ENCODE assay signal across 31 cellular contexts in genomic region chr12:49950310-49951251, GRCh38. TPM values are rescaled to one million over a fixed set of nuclear protein-coding genes. Genes with fewer than 3 reads are reported as not detected.
DNase-seq lines count a peak whose midpoint lies in the region; ATAC-seq lines count a peak whose summit lies in the region.
"Had no signal": no experiment of that assay in that cellular context is flagged by ENCODE, and none has a peak within 500 bp of the region (broad histone marks: within the 10 kb centered on the region; RNA-seq: fewer than 3 reads in every experiment).

AQP2 (plus strand) TSS chr12:49950737; CDS start chr12:49950831, 94 bp downstream.

- H3K9me3 ChIP-seq in mesenchymal stem cell (ENCODE audit: control insufficient read depth, low read length) (no peaks in the 10 kb centered on the region), SJCRH30 (replicated peaks) (no peaks in the 10 kb centered on the region)
- H3K9me3 ChIP-seq: body of pancreas, ovary, right atrium auricular region, upper lobe of left lung had no signal

- 88% methylated on average over 30 of the region's 32 CpGs for WGBS in mesenchymal stem cell

- H3K79me1 ChIP-seq in mesenchymal stem cell (replicated peaks; ENCODE audit: low read length, poor library complexity, severe bottlenecking), result no peaks in the 10 kb centered on the region

- H3K4me3 ChIP-seq in mesenchymal stem cell (ENCODE audit: insufficient read depth in 1 of 2, low read depth in 1 of 2, low read length in 2 of 2) (no peak within 1 kb of the TSS), SJCRH30 (no peak within 1 kb of the TSS)
- H3K4me3 ChIP-seq: body of pancreas, GM23338, ovary, right atrium auricular region, upper lobe of left lung had no signal

- H4K91ac ChIP-seq in mesenchymal stem cell (ENCODE audit: low read length), result no peak within 1 kb of the TSS

- peaks cover 52% of the 10 kb centered on the region in 2 experiments for H3K27me3 ChIP-seq in mesenchymal stem cell (ENCODE audit: control insufficient read depth in 1 of 2, insufficient read depth in 1 of 2, low read length in 2 of 2)
- H3K27me3 ChIP-seq in SJCRH30, result no peaks in the 10 kb centered on the region
- H3K27me3 ChIP-seq: ovary had no signal

- H3K23ac ChIP-seq in mesenchymal stem cell (ENCODE audit: low read length in 2 of 2), result no peak within 1 kb of the TSS

- H3K4me1 ChIP-seq in mesenchymal stem cell (ENCODE audit: control insufficient read depth, insufficient read depth, low read depth, low read length) (no peaks in the 10 kb centered on the region), SJCRH30 (no peaks in the 10 kb centered on the region)

- H2AK5ac ChIP-seq in mesenchymal stem cell (ENCODE audit: low read length, severe bottlenecking), result no peak within 1 kb of the TSS

- no peak within 1 kb of the TSS for H2BK15ac ChIP-seq in mesenchymal stem cell (ENCODE audit: low read depth, poor library complexity, severe bottlenecking)

- peaks cover 33 to 52% of the 10 kb centered on the region in 2 donors for H3K27me3 Mint-ChIP-seq in stimulated activated naive B cell treated with anti-CD40 and anti-IgM and Interleukin-4, amounts not matched to agents 10 μg/mL and 1 μg/mL and 100 μg/mL, for 72 hours

- no peaks in the 10 kb centered on the region for H3K36me3 Mint-ChIP-seq in stimulated activated naive B cell treated with anti-CD40 and anti-IgM and Interleukin-4, amounts not matched to agents 10 μg/mL and 1 μg/mL and 100 μg/mL, for 72 hours
- H3K36me3 Mint-ChIP-seq: CD4-positive, alpha-beta memory T cell; natural killer cell had no signal

- H3K36me3 ChIP-seq in mesenchymal stem cell (ENCODE audit: control insufficient read depth in 1 of 2, insufficient read depth in 2 of 2, low read depth in 1 of 2, low read length in 2 of 2) (no peaks in the 10 kb centered on the region), SJCRH30 (no peaks in the 10 kb centered on the region)
- H3K36me3 ChIP-seq: ovary, right atrium auricular region, upper lobe of left lung had no signal

- no peak within 1 kb of the TSS for H3K4me2 ChIP-seq in mesenchymal stem cell (ENCODE audit: low read length, poor library complexity, severe bottlenecking)
- H3K4me2 ChIP-seq: GM23338 had no signal

- no peak within 1 kb of the TSS for H3K14ac ChIP-seq in mesenchymal stem cell (ENCODE audit: low read length in 2 of 2)

- no peak within 1 kb of the TSS for H2BK5ac ChIP-seq in mesenchymal stem cell (ENCODE audit: low read depth, low read length, poor library complexity, severe bottlenecking)

- H3K4me1 Mint-ChIP-seq in stimulated activated naive B cell treated with anti-CD40 and anti-IgM and Interleukin-4, amounts not matched to agents 10 μg/mL and 1 μg/mL and 100 μg/mL, for 72 hours, result peaks cover 4 to 17% of the 10 kb centered on the region in 2 donors

- no peak within 1 kb of the TSS for H3K4me3 Mint-ChIP-seq in stimulated activated naive B cell treated with anti-CD40 and anti-IgM and Interleukin-4, amounts not matched to agents 10 μg/mL and 1 μg/mL and 100 μg/mL, for 72 hours
- H3K4me3 Mint-ChIP-seq: activated B cell treated with CpG ODN at 0.5 μM for 24 hours; activated T-helper 17 cell treated with anti-CD3 and anti-CD28 coated beads, Interleukin-2, amount 50 U/mL, for 72 hours; CD4-positive, alpha-beta memory T cell; GM23338; natural killer cell had no signal

- H2BK12ac ChIP-seq in mesenchymal stem cell (ENCODE audit: low read length in 2 of 2), result no peak within 1 kb of the TSS

- H2AFZ ChIP-seq in mesenchymal stem cell (ENCODE audit: low read depth, low read length), result no peak within 1 kb of the TSS
- H2AFZ ChIP-seq: GM23338 had no signal

- no peaks in the 10 kb centered on the region for H3K9me3 Mint-ChIP-seq in stimulated activated naive B cell treated with anti-CD40 and anti-IgM and Interleukin-4, amounts not matched to agents 10 μg/mL and 1 μg/mL and 100 μg/mL, for 72 hours
- H3K9me3 Mint-ChIP-seq: activated B cell treated with CpG ODN at 0.5 μM for 24 hours; activated T-helper 17 cell treated with anti-CD3 and anti-CD28 coated beads, Interleukin-2, amount 50 U/mL, for 72 hours; CD4-positive, alpha-beta memory T cell; GM23338; natural killer cell had no signal

- H3K18ac ChIP-seq in mesenchymal stem cell (ENCODE audit: low read depth in 1 of 2, low read length in 2 of 2), result no peak within 1 kb of the TSS

- no peak within 1 kb of the TSS for H3K4ac ChIP-seq in mesenchymal stem cell (ENCODE audit: low read depth in 1 of 2, low read length in 2 of 2)

- no peak within 1 kb of the TSS for H2BK120ac ChIP-seq in mesenchymal stem cell (ENCODE audit: low read depth, low read length)

- H3K9ac ChIP-seq in mesenchymal stem cell (ENCODE audit: low read length), result no peak within 1 kb of the TSS

- H4K8ac ChIP-seq in mesenchymal stem cell (ENCODE audit: low read length), result no peak within 1 kb of the TSS

- no peak within 1 kb of the TSS for H3K27ac ChIP-seq in mesenchymal stem cell (ENCODE audit: low read length, poor library complexity, severe bottlenecking)
- no peak within 1 kb of the TSS for H3K27ac ChIP-seq in SJCRH30
- H3K27ac ChIP-seq: 22Rv1, body of pancreas, ovary, right atrium auricular region, upper lobe of left lung had no signal

- H3K27ac Mint-ChIP-seq in stimulated activated naive B cell treated with anti-CD40 and anti-IgM and Interleukin-4, amounts not matched to agents 10 μg/mL and 1 μg/mL and 100 μg/mL, for 72 hours, result peak within 1 kb of the TSS; percentile 1
- H3K27ac Mint-ChIP-seq: activated B cell treated with CpG ODN at 0.5 μM for 24 hours, GM23338, natural killer cell had no signal

- DNase-seq in NCI-H146 (lab: John Stamatoyannopoulos, UW) (peak; percentile 12), NCI-H146 treated with DMSO at 0.1 percent for 48 hours (lab: John Stamatoyannopoulos, UW; ENCODE audit: unreplicated experiment) (no peak), astrocyte of the hippocampus (ENCODE audit: low read depth, low spot score) (peak; percentile 33), mesenchymal stem cell (peak; percentile 34), RPMI8226 (no peak), SJCRH30 (no peak)
- no peak for DNase-seq in stimulated activated naive B cell treated with anti-CD40 and anti-IgM and Interleukin-4, amounts not matched to agents 10 μg/mL and 1 μg/mL and 100 μg/mL, for 72 hours
- DNase-seq: activated B cell treated with CpG ODN at 0.5 μM for 24 hours; activated CD8-positive, alpha-beta memory T cell treated with anti-CD3 and anti-CD28 coated beads, Interleukin-2, amount 50 U/mL, for 4 hours; body of pancreas; CD4-positive, alpha-beta memory T cell; left ventricle myocardium superior; natural killer cell; NCI-H1048; NCI-H1930; NCI-H524; PC-3; SHP77; stimulated activated CD4-positive, alpha-beta T cell treated with anti-CD3 and anti-CD28 coated beads, Interleukin-4, amount 100 ng/mL, for 1 hour; substantia nigra; SW 1271 had no signal

- ATAC-seq in stimulated activated naive B cell treated with anti-CD40 and anti-IgM and Interleukin-4, amounts not matched to agents 10 μg/mL and 1 μg/mL and 100 μg/mL, for 72 hours (replicated peaks), result no peak
- no peak for ATAC-seq in HG03175 (IDR thresholded peaks at IDR 0.05; ENCODE audit: unreplicated experiment)
- ATAC-seq: activated T-helper 17 cell treated with anti-CD3 and anti-CD28 coated beads, Interleukin-2, amount 50 U/mL, for 72 hours; body of pancreas; GM23338; HepG2; left ventricle myocardium superior; natural killer cell; PC-3 had no signal

RNA-seq across cellular contexts. Expression of gene AQP2, which starts in this region (rescaled TPM):
- polyA plus RNA-seq in mesenchymal stem cell (2013, experiment 1 of 2), result not detected
- polyA plus RNA-seq in mesenchymal stem cell (2013, experiment 2 of 2), result not detected
- total RNA-seq in SJCRH30 (2014; rRNA removed; shearing (Covaris generic)), result not detected in 2 replicates
- total RNA-seq: activated B cell treated with CpG ODN at 0.5 μM for 24 hours; activated T-helper 17 cell treated with anti-CD3 and anti-CD28 coated beads, Interleukin-2, amount 50 U/mL, for 72 hours; body of pancreas; CD4-positive, alpha-beta memory T cell; cerebellum; HepG2; left ventricle myocardium superior; LHCN-M2; natural killer cell; PC-3 had no signal
- polyA plus RNA-seq: CD4-positive, alpha-beta memory T cell; GM23338; HepG2 had no signal

Comparison
In these comparisons a context has a peak if more than half of its experiments do, and no peak if none do; other contexts are left out.
1. DNase-seq: peak in NCI-H146 (single experiment), astrocyte of the hippocampus (single experiment) and mesenchymal stem cell (single experiment); none in NCI-H146 treated with DMSO at 0.1 percent for 48 hours (single experiment), stimulated activated naive B cell treated with anti-CD40 and anti-IgM and Interleukin-4, amounts not matched to agents 10 μg/mL and 1 μg/mL and 100 μg/mL, for 72 hours (single experiment), RPMI8226 (single experiment) and SJCRH30 (0 of 2).